Comparison of ENCODE assay signal across 6 cellular contexts in genomic region chr18:11676386-11676785, GRCh38.
"Had no signal": no experiment of that assay in that cellular context is flagged by ENCODE, and none has a peak within 500 bp of the region (broad histone marks: within the 10 kb centered on the region; RNA-seq: fewer than 3 reads in every experiment).

No MANE protein-coding gene starts in this region.

- H3K4me1 ChIP-seq: HAP-1 had no signal

- H3K4me3 ChIP-seq: HAP-1, K562 had no signal

- H3K4me3 Mint-ChIP-seq: HFFc6 had no signal

- DNase-seq: GOT3, H7, HFFc6 had no signal

- H3K36me3 ChIP-seq: HAP-1 had no signal

- H3K27ac ChIP-seq: HL-60 had no signal

- H3K9me3 ChIP-seq: HAP-1 had no signal

- H3K27ac Mint-ChIP-seq: HFFc6 had no signal

- H3K9me3 Mint-ChIP-seq: HFFc6 had no signal
